In genomic region chr1:211527006-211527405, GRCh38 we compare ENCODE assay signal across 12 cellular contexts.
DNase-seq lines count a peak whose midpoint lies in the region; ATAC-seq and FAIRE-seq lines count a peak whose summit lies in the region.
"Had no signal": no experiment of that assay in that cellular context is flagged by ENCODE, and none has a peak within 500 bp of the region (broad histone marks: within the 10 kb centered on the region; RNA-seq: fewer than 3 reads in every experiment).

No MANE protein-coding gene starts in this region.

- H3K4me3 ChIP-seq in BLaER1, result no peak overlapping the region
- H3K4me3 ChIP-seq: GM23338 had no signal

- H4K20me1 ChIP-seq in BLaER1, result no peaks in the 10 kb centered on the region

- H3K9me3 ChIP-seq in BLaER1, result no peaks in the 10 kb centered on the region

- no peak overlapping the region for H3K9ac ChIP-seq in BLaER1

- intact Hi-C loops in posterior cingulate gyrus (cut with DNase I), result no loop called here

- no peaks in the 10 kb centered on the region for H3K27me3 ChIP-seq in BLaER1

- DNase-seq in posterior cingulate gyrus (no peak), GM19239 (ENCODE audit: insufficient read length, low spot score) (no peak), DMS153 (lab: John Stamatoyannopoulos, UW) (no peak)
- no peak for DNase-seq in stimulated activated CD8-positive, alpha-beta memory T cell treated with anti-CD3 and anti-CD28 coated beads, Interleukin-4, amount 100 ng/mL, for 48 hours
- DNase-seq: NCI-H187; stimulated activated CD4-positive, alpha-beta T cell treated with anti-CD3 and anti-CD28 coated beads, Interleukin-4, amount 100 ng/mL, for 1 hour; T-helper 17 cell had no signal

- H3K4me1 ChIP-seq in BLaER1, result peaks cover 44% of the 10 kb centered on the region

- no peaks in the 10 kb centered on the region for H3K36me3 ChIP-seq in BLaER1

- H3K27ac ChIP-seq in BLaER1, result no peak overlapping the region

- peak; percentile 88 for ATAC-seq in GM18868 (IDR thresholded peaks at IDR 0.05; ENCODE audit: unreplicated experiment)
- ATAC-seq in GM21825 (IDR thresholded peaks at IDR 0.05; ENCODE audit: unreplicated experiment), result peak; percentile 89
- ATAC-seq in HG03457 (IDR thresholded peaks at IDR 0.05; ENCODE audit: unreplicated experiment), result peak; percentile 61
- ATAC-seq: GM23338, T-helper 17 cell had no signal

- no peak for FAIRE-seq in GM19239 (lab: Jason Lieb, UNC)

- peak overlapping the region; percentile 71 for H3K4me2 ChIP-seq in BLaER1
- H3K4me2 ChIP-seq: GM23338 had no signal
